8 cellular contexts compared by ENCODE assay signal in the genomic region with DNA sequence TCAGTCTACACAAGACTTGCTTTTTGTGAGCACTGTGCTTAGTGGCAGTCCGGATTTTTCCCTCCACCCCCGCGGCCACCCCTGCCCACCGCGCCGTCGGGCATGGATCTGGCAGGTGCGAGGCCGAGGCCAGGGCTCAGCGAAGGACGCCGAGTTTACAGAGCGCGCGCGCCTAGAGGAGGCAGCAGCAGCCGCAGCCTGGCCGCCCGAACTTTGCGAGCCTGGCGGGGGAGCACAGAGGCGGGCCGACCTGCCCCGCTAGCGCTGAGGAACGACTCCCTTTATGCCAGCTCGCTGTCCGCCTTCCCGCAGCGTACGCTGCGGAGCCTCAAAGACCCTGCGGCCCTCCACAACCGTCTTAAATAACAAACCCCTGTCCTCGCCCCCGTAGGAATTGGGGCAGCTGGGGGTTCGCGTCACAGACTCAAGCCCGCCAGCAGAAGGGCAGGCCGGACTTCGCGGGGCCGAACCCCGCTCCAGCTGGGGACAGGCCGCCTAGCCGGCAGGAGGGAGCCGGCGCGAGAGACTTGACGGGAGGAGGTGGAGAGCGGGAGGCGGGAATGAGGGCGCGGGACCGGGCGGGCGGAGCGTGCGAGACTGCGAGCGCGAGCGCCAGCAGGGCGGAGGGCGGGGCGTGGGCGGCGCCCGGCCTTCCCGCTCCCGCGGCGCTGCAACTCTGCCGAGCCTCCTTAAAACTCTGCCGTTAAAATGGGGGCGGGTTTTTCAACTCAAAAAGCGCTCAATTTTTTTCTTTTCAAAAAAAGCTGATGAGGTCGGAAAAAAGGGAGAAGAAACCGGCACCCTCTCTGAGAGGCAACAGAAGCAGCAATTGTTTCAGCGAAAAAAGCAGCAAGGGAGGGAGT. TPM values are rescaled to one million over a fixed set of nuclear protein-coding genes. Genes with fewer than 3 reads are reported as not detected.
DNase-seq lines count a peak whose midpoint lies in the region; ATAC-seq, FAIRE-seq and TF ChIP-seq lines count a peak whose summit lies in the region.

No MANE protein-coding gene starts in this region.

- peak overlapping the region; percentile 90 for H3K4me3 Mint-ChIP-seq in endothelial cell (ENCODE audit: unreplicated experiment)

- no peaks in the 10 kb centered on the region for H3K36me3 Mint-ChIP-seq in endothelial cell (ENCODE audit: low read depth, unreplicated experiment)

- DNase-seq in COLO668 (lab: John Stamatoyannopoulos, UW; ENCODE audit: unreplicated experiment) (peak; percentile 100), HTR-8/SVneo (ENCODE audit: insufficient read length, low spot score) (peak; percentile 71), NOMO-1 treated with DMSO at 0.1 percent for 48 hours (lab: John Stamatoyannopoulos, UW; ENCODE audit: unreplicated experiment) (peak; percentile 93), endothelial cell (ENCODE audit: low spot score) (peak; percentile 83), middle frontal gyrus (ENCODE audit: extremely low spot score, low spot score) (peak; percentile 83)
- DNase-seq in activated CD8-positive, alpha-beta memory T cell treated with anti-CD3 and anti-CD28 coated beads, Interleukin-2, amount 50 U/mL, for 4 hours = peak; percentile 79
- peak; percentile 60 to 70 for DNase-seq in stimulated activated CD8-positive, alpha-beta memory T cell treated with anti-CD3 and anti-CD28 coated beads, Interleukin-2, amount 100 ng/mL, for 1 hour (ENCODE audit: low read depth in 2 of 2)

- H3K27me3 Mint-ChIP-seq in endothelial cell (ENCODE audit: unreplicated experiment) = peaks cover 11% of the 10 kb centered on the region

- no peak for TF ChIP-seq CTCF in endothelial cell (IDR thresholded peaks at IDR 0.05; ENCODE audit: unreplicated experiment)

- ATAC-seq in GM21360 (IDR thresholded peaks at IDR 0.05; ENCODE audit: unreplicated experiment) = peak; percentile 50

- peak; percentile 16 for FAIRE-seq in HTR-8/SVneo (lab: Jason Lieb, UNC)

- no peak overlapping the region for H3K27ac Mint-ChIP-seq in endothelial cell (ENCODE audit: unreplicated experiment)

- peaks cover 7% of the 10 kb centered on the region for H3K4me1 Mint-ChIP-seq in endothelial cell (ENCODE audit: unreplicated experiment)

- no peaks in the 10 kb centered on the region for H3K9me3 Mint-ChIP-seq in endothelial cell (ENCODE audit: unreplicated experiment)

RNA-seq across cellular contexts. Expression of a gene that starts 1.8 kb away (rescaled TPM):
- total RNA-seq in endothelial cell (ENCODE audit: unreplicated experiment) = not detected

RNA-seq across cellular contexts. Expression of a gene that starts 8.2 kb away (rescaled TPM):
- total RNA-seq in endothelial cell (ENCODE audit: unreplicated experiment) = 54.3 TPM

Comparison
In these comparisons a context has a peak if more than half of its experiments do, and no peak if none do; other contexts are left out.
1. Peak in every context shown above with its lines: DNase-seq and ATAC-seq.